8 cellular contexts compared by ENCODE assay signal in the genomic region with DNA sequence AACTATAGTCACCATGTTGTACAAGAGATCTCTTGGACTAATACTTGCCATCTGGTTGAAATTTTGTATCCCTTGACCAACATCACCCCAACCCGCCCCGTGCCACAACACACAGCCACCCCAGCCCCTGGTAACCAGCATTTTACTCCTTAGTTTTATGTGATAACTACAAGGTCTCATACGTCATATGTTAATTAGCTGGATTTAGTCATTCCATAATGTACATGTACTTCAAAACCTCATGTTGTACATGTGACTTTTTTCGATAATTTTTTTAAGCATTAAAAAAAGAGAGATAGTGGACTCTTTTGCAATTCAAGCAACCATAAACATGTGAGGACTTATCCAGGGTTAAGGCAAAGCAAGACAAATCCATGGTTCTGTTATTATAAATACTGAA.
"Had no signal": no experiment of that assay in that cellular context is flagged by ENCODE, and none has a peak within 500 bp of the region (broad histone marks: within the 10 kb centered on the region; RNA-seq: fewer than 3 reads in every experiment).

No MANE protein-coding gene starts in this region.

- H3K4me3 ChIP-seq: GM12878 had no signal

- ATAC-seq: GM12878 had no signal

- FAIRE-seq: G401.6, GM12878, GM12891, GM12892, GM18507, GM19239 had no signal

- DNase-seq: GDM1, GF-D8 had no signal
